In genomic region chr10:119210633-119211032, GRCh38 we compare ENCODE assay signal across 1 cellular context.
TF ChIP-seq lines count a peak whose summit lies in the region.

No MANE protein-coding gene starts in this region.

TF ChIP-seq in GM23338, 12 proteins besides CTCF, POLR2A, EP300 and RAD21 (continued from another document):
- TF ChIP-seq, protein P1, sequence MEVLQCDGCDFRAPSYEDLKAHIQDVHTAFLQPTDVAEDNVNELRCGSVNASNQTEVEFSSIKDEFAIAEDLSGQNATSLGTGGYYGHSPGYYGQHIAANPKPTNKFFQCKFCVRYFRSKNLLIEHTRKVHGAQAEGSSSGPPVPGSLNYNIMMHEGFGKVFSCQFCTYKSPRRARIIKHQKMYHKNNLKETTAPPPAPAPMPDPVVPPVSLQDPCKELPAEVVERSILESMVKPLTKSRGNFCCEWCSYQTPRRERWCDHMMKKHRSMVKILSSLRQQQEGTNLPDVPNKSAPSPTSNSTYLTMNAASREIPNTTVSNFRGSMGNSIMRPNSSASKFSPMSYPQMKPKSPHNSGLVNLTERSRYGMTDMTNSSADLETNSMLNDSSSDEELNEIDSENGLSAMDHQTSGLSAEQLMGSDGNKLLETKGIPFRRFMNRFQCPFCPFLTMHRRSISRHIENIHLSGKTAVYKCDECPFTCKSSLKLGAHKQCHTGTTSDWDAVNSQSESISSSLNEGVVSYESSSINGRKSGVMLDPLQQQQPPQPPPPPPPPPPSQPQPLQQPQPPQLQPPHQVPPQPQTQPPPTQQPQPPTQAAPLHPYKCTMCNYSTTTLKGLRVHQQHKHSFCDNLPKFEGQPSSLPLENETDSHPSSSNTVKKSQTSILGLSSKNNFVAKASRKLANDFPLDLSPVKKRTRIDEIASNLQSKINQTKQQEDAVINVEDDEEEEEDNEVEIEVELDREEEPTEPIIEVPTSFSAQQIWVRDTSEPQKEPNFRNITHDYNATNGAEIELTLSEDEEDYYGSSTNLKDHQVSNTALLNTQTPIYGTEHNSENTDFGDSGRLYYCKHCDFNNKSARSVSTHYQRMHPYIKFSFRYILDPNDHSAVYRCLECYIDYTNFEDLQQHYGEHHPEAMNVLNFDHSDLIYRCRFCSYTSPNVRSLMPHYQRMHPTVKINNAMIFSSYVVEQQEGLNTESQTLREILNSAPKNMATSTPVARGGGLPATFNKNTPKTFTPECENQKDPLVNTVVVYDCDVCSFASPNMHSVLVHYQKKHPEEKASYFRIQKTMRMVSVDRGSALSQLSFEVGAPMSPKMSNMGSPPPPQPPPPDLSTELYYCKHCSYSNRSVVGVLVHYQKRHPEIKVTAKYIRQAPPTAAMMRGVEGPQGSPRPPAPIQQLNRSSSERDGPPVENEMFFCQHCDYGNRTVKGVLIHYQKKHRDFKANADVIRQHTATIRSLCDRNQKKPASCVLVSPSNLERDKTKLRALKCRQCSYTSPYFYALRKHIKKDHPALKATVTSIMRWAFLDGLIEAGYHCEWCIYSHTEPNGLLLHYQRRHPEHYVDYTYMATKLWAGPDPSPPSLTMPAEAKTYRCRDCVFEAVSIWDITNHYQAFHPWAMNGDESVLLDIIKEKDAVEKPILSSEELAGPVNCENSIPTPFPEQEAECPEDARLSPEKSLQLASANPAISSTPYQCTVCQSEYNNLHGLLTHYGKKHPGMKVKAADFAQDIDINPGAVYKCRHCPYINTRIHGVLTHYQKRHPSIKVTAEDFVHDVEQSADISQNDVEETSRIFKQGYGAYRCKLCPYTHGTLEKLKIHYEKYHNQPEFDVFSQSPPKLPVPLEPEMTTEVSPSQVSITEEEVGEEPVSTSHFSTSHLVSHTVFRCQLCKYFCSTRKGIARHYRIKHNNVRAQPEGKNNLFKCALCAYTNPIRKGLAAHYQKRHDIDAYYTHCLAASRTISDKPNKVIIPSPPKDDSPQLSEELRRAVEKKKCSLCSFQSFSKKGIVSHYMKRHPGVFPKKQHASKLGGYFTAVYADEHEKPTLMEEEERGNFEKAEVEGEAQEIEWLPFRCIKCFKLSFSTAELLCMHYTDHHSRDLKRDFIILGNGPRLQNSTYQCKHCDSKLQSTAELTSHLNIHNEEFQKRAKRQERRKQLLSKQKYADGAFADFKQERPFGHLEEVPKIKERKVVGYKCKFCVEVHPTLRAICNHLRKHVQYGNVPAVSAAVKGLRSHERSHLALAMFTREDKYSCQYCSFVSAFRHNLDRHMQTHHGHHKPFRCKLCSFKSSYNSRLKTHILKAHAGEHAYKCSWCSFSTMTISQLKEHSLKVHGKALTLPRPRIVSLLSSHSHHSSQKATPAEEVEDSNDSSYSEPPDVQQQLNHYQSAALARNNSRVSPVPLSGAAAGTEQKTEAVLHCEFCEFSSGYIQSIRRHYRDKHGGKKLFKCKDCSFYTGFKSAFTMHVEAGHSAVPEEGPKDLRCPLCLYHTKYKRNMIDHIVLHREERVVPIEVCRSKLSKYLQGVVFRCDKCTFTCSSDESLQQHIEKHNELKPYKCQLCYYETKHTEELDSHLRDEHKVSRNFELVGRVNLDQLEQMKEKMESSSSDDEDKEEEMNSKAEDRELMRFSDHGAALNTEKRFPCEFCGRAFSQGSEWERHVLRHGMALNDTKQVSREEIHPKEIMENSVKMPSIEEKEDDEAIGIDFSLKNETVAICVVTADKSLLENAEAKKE (CRISPR knock-in tag; IDR thresholded peaks at IDR 0.05), result no peak
